Comparison of ENCODE assay signal across 22 cellular contexts in genomic region chr1:162682013-162682419, GRCh38. TPM values are rescaled to one million over a fixed set of nuclear protein-coding genes. Genes with fewer than 3 reads are reported as not detected.
DNase-seq lines count a peak whose midpoint lies in the region; ATAC-seq and TF ChIP-seq lines count a peak whose summit lies in the region.
"Had no signal": no experiment of that assay in that cellular context is flagged by ENCODE, and none has a peak within 500 bp of the region (broad histone marks: within the 10 kb centered on the region; RNA-seq: fewer than 3 reads in every experiment).

No MANE protein-coding gene starts in this region.

- CTCF ChIA-PET in RWPE1 (lab: Yijun Ruan, JAX): no interaction called here

- H3K36me3 Mint-ChIP-seq in HFFc6 (ENCODE audit: low read depth): peaks cover 71% of the 10 kb centered on the region
- H3K36me3 Mint-ChIP-seq: activated naive CD8-positive, alpha-beta T cell treated with anti-CD3 and anti-CD28 coated beads, Interleukin-2, amount 10 ng/mL, durations not matched to agents 7 days and 5 days had no signal

- peaks cover 0 to 3% of the 10 kb centered on the region in 2 donors for H3K4me1 ChIP-seq in left lung
- peaks cover 48% of the 10 kb centered on the region for H3K4me1 ChIP-seq in stomach smooth muscle (ENCODE audit: control insufficient read depth, insufficient read depth, low read length)
- H3K4me1 ChIP-seq: spleen had no signal

- H3K27me3 ChIP-seq in left lung (no peaks in the 10 kb centered on the region), stomach smooth muscle (ENCODE audit: control insufficient read depth in 1 of 2, insufficient read depth in 2 of 2, low read length in 2 of 2) (no peaks in the 10 kb centered on the region)
- H3K27me3 ChIP-seq: spleen, uterus had no signal

- H3K9me3 ChIP-seq in left lung (no peaks in the 10 kb centered on the region), stomach smooth muscle (ENCODE audit: control insufficient read depth in 2 of 2, low read length in 2 of 2) (no peaks in the 10 kb centered on the region)
- H3K9me3 ChIP-seq: uterus had no signal

- DNase-seq in HFFc6: no peak
- DNase-seq in coronary artery (ENCODE audit: low spot score): no peak
- DNase-seq in left lung: no peak
- no peak for DNase-seq in T-helper 1 cell
- DNase-seq in Kasumi-1 (lab: John Stamatoyannopoulos, UW): no peak
- no peak for DNase-seq in RWPE1 (ENCODE audit: low spot score)
- DNase-seq: activated CD4-positive, alpha-beta T cell treated with anti-CD3 and anti-CD28 coated beads, Interleukin-2, amount 50 U/mL, for 48 hours; activated naive CD8-positive, alpha-beta T cell treated with anti-CD3 and anti-CD28 coated beads, Interleukin-2, amount 10 ng/mL, durations not matched to agents 7 days and 5 days; activated T-cell treated with anti-CD3 and anti-CD28 coated beads, Interleukin-2, amount 50 U/mL, for 24 hours; caudate nucleus; COR-L47; midbrain; NCI-H1436 treated with DMSO at 0.1 percent for 48 hours; NCI-H446; occipital lobe; SK-N-SH; spleen; stimulated activated naive CD4-positive, alpha-beta T cell; uterus had no signal

- intact Hi-C loops in left lung (cut with DNase I): no loop called here

- no peak for TF ChIP-seq CTCF in HFFc6 (IDR thresholded peaks at IDR 0.05)
- TF ChIP-seq CTCF in coronary artery (IDR thresholded peaks at IDR 0.05): no peak
- no peak for TF ChIP-seq CTCF in left lung (IDR thresholded peaks at IDR 0.05)
- no peak for TF ChIP-seq CTCF in RWPE1 (conservative IDR thresholded peaks at IDR 0.05; ENCODE audit: low read depth)

- no peak overlapping the region for H3K4me3 ChIP-seq in coronary artery
- no peak overlapping the region for H3K4me3 ChIP-seq in left lung
- no peak overlapping the region for H3K4me3 ChIP-seq in stomach smooth muscle (ENCODE audit: low read length in 2 of 2)
- H3K4me3 ChIP-seq: spleen, uterus had no signal

- H3K36me3 ChIP-seq in left lung (no peaks in the 10 kb centered on the region), stomach smooth muscle (ENCODE audit: control insufficient read depth in 2 of 2, insufficient read depth in 2 of 2, low read length in 2 of 2) (no peaks in the 10 kb centered on the region)
- H3K36me3 ChIP-seq: spleen, uterus had no signal

- no peak overlapping the region for H3K4me3 Mint-ChIP-seq in HFFc6
- H3K4me3 Mint-ChIP-seq: activated naive CD8-positive, alpha-beta T cell treated with anti-CD3 and anti-CD28 coated beads, Interleukin-2, amount 10 ng/mL, durations not matched to agents 7 days and 5 days; activated T-cell treated with anti-CD3 and anti-CD28 coated beads, Interleukin-2, amount 50 U/mL, for 24 hours had no signal

- H3K27ac Mint-ChIP-seq in HFFc6: peak overlapping the region; percentile 88
- H3K27ac Mint-ChIP-seq: activated naive CD8-positive, alpha-beta T cell treated with anti-CD3 and anti-CD28 coated beads, Interleukin-2, amount 10 ng/mL, durations not matched to agents 7 days and 5 days; activated T-cell treated with anti-CD3 and anti-CD28 coated beads, Interleukin-2, amount 50 U/mL, for 24 hours had no signal

- peaks cover 25% of the 10 kb centered on the region for H3K9me3 Mint-ChIP-seq in HFFc6

- peak; percentile 19 for ATAC-seq in left lung
- ATAC-seq in HG02798 (IDR thresholded peaks at IDR 0.05; ENCODE audit: poor library complexity, unreplicated experiment): no peak

- peaks cover 7% of the 10 kb centered on the region for H3K27me3 Mint-ChIP-seq in HFFc6 (ENCODE audit: insufficient read depth)
- H3K27me3 Mint-ChIP-seq: activated naive CD8-positive, alpha-beta T cell treated with anti-CD3 and anti-CD28 coated beads, Interleukin-2, amount 10 ng/mL, durations not matched to agents 7 days and 5 days; activated T-cell treated with anti-CD3 and anti-CD28 coated beads, Interleukin-2, amount 50 U/mL, for 24 hours had no signal

- no peak overlapping the region for H3K9ac ChIP-seq in stomach smooth muscle (ENCODE audit: low read length in 2 of 2)
- H3K9ac ChIP-seq: SK-N-SH had no signal

- POLR2A ChIA-PET in RWPE1 (lab: Yijun Ruan, JAX; ENCODE audit: low non-redundant PET): no interaction called here

- H3K27ac ChIP-seq in coronary artery: peak overlapping the region; percentile 32 to 66
- no peak overlapping the region for H3K27ac ChIP-seq in left lung
- peak overlapping the region; percentile 87 for H3K27ac ChIP-seq in stomach smooth muscle (ENCODE audit: low read length)
- H3K27ac ChIP-seq in RWPE1: no peak overlapping the region
- H3K27ac ChIP-seq: HL-60, spleen had no signal

- H3K4me1 Mint-ChIP-seq in HFFc6 (ENCODE audit: low read depth): peaks cover 94% of the 10 kb centered on the region
- H3K4me1 Mint-ChIP-seq: activated naive CD8-positive, alpha-beta T cell treated with anti-CD3 and anti-CD28 coated beads, Interleukin-2, amount 10 ng/mL, durations not matched to agents 7 days and 5 days had no signal

RNA-seq across cellular contexts. Expression of gene DDR2, which starts 49.8 kb away (rescaled TPM):
- 100 to 1,000 TPM; 154 to 218 (median 187) TPM for total RNA-seq in HFFc6 (2021; fragmentation: NEBNext Ultra II Directional; extraction: Animal tissue kit (Norgen Biotek cat#: 25700))
- 10 to 100 TPM; 47.1 to 47.6 TPM for total RNA-seq in left lung

Comparison
In these comparisons a context has a peak if more than half of its experiments do, and no peak if none do; other contexts are left out.
1. H3K27ac ChIP-seq: peak in coronary artery (2 of 2) and stomach smooth muscle (single experiment); none in left lung (0 of 2) and RWPE1 (single experiment).